ENCODE assay signal across 15 cellular contexts in the genomic region with DNA sequence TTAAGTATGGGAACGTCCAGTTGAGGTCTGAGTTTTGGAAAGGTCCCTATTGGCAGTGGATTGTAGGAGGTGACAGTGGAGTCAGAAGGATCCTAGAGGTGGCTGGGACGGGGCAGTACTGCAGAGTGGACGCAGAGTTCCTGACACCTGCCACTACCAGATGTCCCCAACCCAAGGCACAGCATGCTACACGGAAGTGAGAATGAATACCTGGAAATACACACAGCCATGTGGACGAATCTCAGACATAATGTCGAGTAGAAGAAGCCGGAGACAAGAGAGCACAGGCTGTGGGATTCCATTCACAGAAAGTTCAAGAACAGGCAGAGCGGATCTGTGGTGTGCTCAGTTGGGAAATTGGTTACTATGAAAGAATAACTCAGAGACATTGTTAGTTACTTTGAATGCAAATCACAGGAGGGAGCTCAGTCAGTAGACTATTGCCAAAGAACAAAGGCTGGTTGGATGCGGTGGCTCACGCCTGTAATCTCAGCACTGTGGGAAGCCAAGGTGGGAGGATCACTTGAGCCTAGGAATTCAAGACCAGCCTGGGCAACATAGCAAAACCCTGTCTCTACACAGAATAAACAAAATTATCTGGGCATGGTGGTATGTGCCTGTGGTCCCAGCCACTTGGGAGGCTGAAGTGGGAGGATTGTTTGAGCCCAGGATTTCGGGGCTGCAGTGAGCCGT. TPM values are rescaled to one million over a fixed set of nuclear protein-coding genes. Genes with fewer than 3 reads are reported as not detected.
DNase-seq lines count a peak whose midpoint lies in the region; ATAC-seq and TF ChIP-seq lines count a peak whose summit lies in the region.
"Had no signal": no experiment of that assay in that cellular context is flagged by ENCODE, and none has a peak within 500 bp of the region (broad histone marks: within the 10 kb centered on the region; RNA-seq: fewer than 3 reads in every experiment).

No MANE protein-coding gene starts in this region.

- intact Hi-C loops in gastrocnemius medialis (cut with DNase I; ENCODE audit: low total_unique reads) (no loop called here), head of caudate nucleus (cut with DNase I) (no loop called here)

- H4K8ac ChIP-seq in mesenchymal stem cell (ENCODE audit: low read length), result no peak overlapping the region

- no peak overlapping the region for H3K4ac ChIP-seq in mesenchymal stem cell (ENCODE audit: low read depth in 1 of 2, low read length in 2 of 2)

- POLR2A ChIA-PET in WTC11 (lab: Charles Lee), result no interaction called here

- no peak; the same call in 1 of the 2 replicates for ATAC-seq in WTC11
- no peak for ATAC-seq in gastrocnemius medialis
- ATAC-seq in activated CD8-positive, alpha-beta memory T cell treated with anti-CD3 and anti-CD28 coated beads, Interleukin-2, amount 10 ng/mL, durations not matched to agents 7 days and 5 days, result no peak
- ATAC-seq: GM12878 had no signal

- H3K27me3 ChIP-seq in mesenchymal stem cell (ENCODE audit: control insufficient read depth in 1 of 2, insufficient read depth in 1 of 2, low read length in 2 of 2) (peaks cover 11 to 19% of the 10 kb centered on the region in 2 experiments), gastrocnemius medialis (no peaks in the 10 kb centered on the region)

- H2AK5ac ChIP-seq in mesenchymal stem cell (ENCODE audit: low read length, severe bottlenecking), result no peak overlapping the region

- H3K4me1 ChIP-seq in mesenchymal stem cell (ENCODE audit: control insufficient read depth, insufficient read depth, low read depth, low read length) (peaks cover 2% of the 10 kb centered on the region), gastrocnemius medialis (peaks cover 0 to 13% of the 10 kb centered on the region in 2 donors)
- H3K4me1 ChIP-seq: BE2C had no signal

- H3K23ac ChIP-seq in mesenchymal stem cell (ENCODE audit: low read length in 2 of 2), result no peak overlapping the region

- TF ChIP-seq CTCF in WTC11 (IDR thresholded peaks at IDR 0.05), result no peak
- no peak for TF ChIP-seq CTCF in gastrocnemius medialis (IDR thresholded peaks at IDR 0.05 in 4 of 5, conservative IDR thresholded peaks at IDR 0.05 in 1 of 5)

- H2BK12ac ChIP-seq in mesenchymal stem cell (ENCODE audit: low read length in 2 of 2), result no peak overlapping the region

- no peak overlapping the region for H3K4me3 Mint-ChIP-seq in WTC11
- no peak overlapping the region for H3K4me3 Mint-ChIP-seq in activated CD8-positive, alpha-beta memory T cell treated with anti-CD3 and anti-CD28 coated beads, Interleukin-2, amount 10 ng/mL, durations not matched to agents 7 days and 5 days
- H3K4me3 Mint-ChIP-seq: CD4-positive, alpha-beta memory T cell had no signal

- no peak overlapping the region for H2BK120ac ChIP-seq in mesenchymal stem cell (ENCODE audit: low read depth, low read length)

- H2BK15ac ChIP-seq in mesenchymal stem cell (ENCODE audit: low read depth, poor library complexity, severe bottlenecking), result no peak overlapping the region

- WGBS in mesenchymal stem cell, result 82% methylated on average over 12 of the region's 12 CpGs

- no peaks in the 10 kb centered on the region for H3K79me1 ChIP-seq in mesenchymal stem cell (replicated peaks; ENCODE audit: low read length, poor library complexity, severe bottlenecking)

- DNase-seq in G401 (ENCODE audit: low spot score) (peak; percentile 64), WTC11 (ENCODE audit: low spot score) (no peak), mesenchymal stem cell (no peak), gastrocnemius medialis (no peak), head of caudate nucleus (no peak), inferior parietal cortex (ENCODE audit: extremely low spot score) (no peak)
- no peak for DNase-seq in activated CD8-positive, alpha-beta memory T cell treated with anti-CD3 and anti-CD28 coated beads, Interleukin-2, amount 10 ng/mL, durations not matched to agents 7 days and 5 days
- DNase-seq: BE2C; CD4-positive, alpha-beta memory T cell; DND-41; GM23248; IMR-90 had no signal

- H3K4me1 Mint-ChIP-seq in WTC11, result peaks cover 4% of the 10 kb centered on the region; the same call in 1 of the 2 replicates
- no peaks in the 10 kb centered on the region for H3K4me1 Mint-ChIP-seq in activated CD8-positive, alpha-beta memory T cell treated with anti-CD3 and anti-CD28 coated beads, Interleukin-2, amount 10 ng/mL, durations not matched to agents 7 days and 5 days
- H3K4me1 Mint-ChIP-seq: CD4-positive, alpha-beta memory T cell had no signal

- peaks cover 31% of the 10 kb centered on the region for H3K36me3 Mint-ChIP-seq in WTC11
- no peaks in the 10 kb centered on the region for H3K36me3 Mint-ChIP-seq in activated CD8-positive, alpha-beta memory T cell treated with anti-CD3 and anti-CD28 coated beads, Interleukin-2, amount 10 ng/mL, durations not matched to agents 7 days and 5 days
- H3K36me3 Mint-ChIP-seq: CD4-positive, alpha-beta memory T cell had no signal

- CTCF ChIA-PET in WTC11 (lab: Charles Lee), result interaction anchor here (0.6 to 1.6 kb wide), 4 partner anchors 7 to 126 kb away, joined by 3 to 10 read pairs (median 4); a partner anchor contains a TSS
- CTCF ChIA-PET in activated CD8-positive, alpha-beta memory T cell treated with anti-CD3 and anti-CD28 coated beads, Interleukin-2, amount 10 ng/mL, durations not matched to agents 7 days and 5 days (lab: Charles Lee), result no interaction called here

- peak overlapping the region; percentile 68 for H4K91ac ChIP-seq in mesenchymal stem cell (ENCODE audit: low read length)

- H3K9me3 Mint-ChIP-seq in WTC11, result no peaks in the 10 kb centered on the region
- no peaks in the 10 kb centered on the region for H3K9me3 Mint-ChIP-seq in activated CD8-positive, alpha-beta memory T cell treated with anti-CD3 and anti-CD28 coated beads, Interleukin-2, amount 10 ng/mL, durations not matched to agents 7 days and 5 days (ENCODE audit: low read depth)
- H3K9me3 Mint-ChIP-seq: CD4-positive, alpha-beta memory T cell had no signal

- H3K36me3 ChIP-seq in mesenchymal stem cell (ENCODE audit: control insufficient read depth in 1 of 2, insufficient read depth in 2 of 2, low read depth in 1 of 2, low read length in 2 of 2) (no peaks in the 10 kb centered on the region), gastrocnemius medialis (peaks cover 0 to 83% of the 10 kb centered on the region in 2 donors)
- H3K36me3 ChIP-seq: BE2C had no signal

- H3K27ac Mint-ChIP-seq in WTC11, result peak overlapping the region; percentile 86
- H3K27ac Mint-ChIP-seq in activated CD8-positive, alpha-beta memory T cell treated with anti-CD3 and anti-CD28 coated beads, Interleukin-2, amount 10 ng/mL, durations not matched to agents 7 days and 5 days, result no peak overlapping the region

- no peak overlapping the region for H3K14ac ChIP-seq in mesenchymal stem cell (ENCODE audit: low read length in 2 of 2)

- no peak for TF ChIP-seq POLR2A in gastrocnemius medialis (IDR thresholded peaks at IDR 0.05)

- no peak overlapping the region for H3K18ac ChIP-seq in mesenchymal stem cell (ENCODE audit: low read depth in 1 of 2, low read length in 2 of 2)

- H3K27ac ChIP-seq in mesenchymal stem cell (ENCODE audit: low read length, poor library complexity, severe bottlenecking) (no peak overlapping the region), gastrocnemius medialis (peak overlapping the region; percentile 22 to 71 (median 49))
- H3K27ac ChIP-seq: C4-2B, GM23248 had no signal

- H3K9ac ChIP-seq in mesenchymal stem cell (ENCODE audit: low read length), result no peak overlapping the region
- H3K9ac ChIP-seq: GM23248 had no signal

- H3K27me3 Mint-ChIP-seq in WTC11 (ENCODE audit: low read depth), result no peaks in the 10 kb centered on the region
- peaks cover 5% of the 10 kb centered on the region for H3K27me3 Mint-ChIP-seq in activated CD8-positive, alpha-beta memory T cell treated with anti-CD3 and anti-CD28 coated beads, Interleukin-2, amount 10 ng/mL, durations not matched to agents 7 days and 5 days

- H2AFZ ChIP-seq in mesenchymal stem cell (ENCODE audit: low read depth, low read length), result no peak overlapping the region
- H2AFZ ChIP-seq: GM23248 had no signal

- in situ Hi-C loops in G401 (cut with HindIII; ENCODE audit: low sequenced_read_pairs), result no loop called here
- in situ Hi-C loops in gastrocnemius medialis (cut with MboI; ENCODE audit: low sequenced_read_pairs in 4 of 4), result no loop called here

- H3K4me3 ChIP-seq in mesenchymal stem cell (ENCODE audit: insufficient read depth in 1 of 2, low read depth in 1 of 2, low read length in 2 of 2), result no peak overlapping the region
- H3K4me3 ChIP-seq in gastrocnemius medialis, result no peak overlapping the region
- H3K4me3 ChIP-seq: GM12878, GM23248 had no signal

- H3K9me3 ChIP-seq in mesenchymal stem cell (ENCODE audit: control insufficient read depth, low read length), result peaks cover 7% of the 10 kb centered on the region
- no peaks in the 10 kb centered on the region for H3K9me3 ChIP-seq in gastrocnemius medialis
- H3K9me3 ChIP-seq: BE2C had no signal

- H2BK5ac ChIP-seq in mesenchymal stem cell (ENCODE audit: low read depth, low read length, poor library complexity, severe bottlenecking), result no peak overlapping the region

- no peak overlapping the region for H3K4me2 ChIP-seq in mesenchymal stem cell (ENCODE audit: low read length, poor library complexity, severe bottlenecking)

TF ChIP-seq in WTC11, 78 proteins besides CTCF, POLR2A, EP300 and RAD21 (continues in another document):
- no peak for TF ChIP-seq NR1H2 (CRISPR knock-in tag; IDR thresholded peaks at IDR 0.05)
- no peak for TF ChIP-seq FOXK1 (CRISPR knock-in tag; IDR thresholded peaks at IDR 0.05)
- TF ChIP-seq TP53 (CRISPR knock-in tag; IDR thresholded peaks at IDR 0.05), result no peak
- no peak for TF ChIP-seq GRHL2 (CRISPR knock-in tag; IDR thresholded peaks at IDR 0.05; ENCODE audit: insufficient replicate concordance, severe bottlenecking)
- no peak for TF ChIP-seq NFE2L1 (CRISPR knock-in tag; IDR thresholded peaks at IDR 0.05)

RNA-seq across cellular contexts. Expression of a gene that starts 37.4 kb away (rescaled TPM):
- 0.27 and 0.31 TPM in 2 replicates for total RNA-seq in G401 (2014; rRNA removed; shearing (Covaris generic))
- total RNA-seq in WTC11 (2021) (19.8 to 24.2 TPM (median 21.1 TPM) in 3 replicates), gastrocnemius medialis (100 to 1,000 TPM; 607 to 831 (median 724) TPM)
- 0.01 TPM for polyA plus RNA-seq in mesenchymal stem cell (2013, experiment 1 of 2)
- polyA plus RNA-seq in mesenchymal stem cell (2013, experiment 2 of 2), result not detected
- 1 to 10 TPM; 1.5 to 1.6 TPM for total RNA-seq in activated CD8-positive, alpha-beta memory T cell treated with anti-CD3 and anti-CD28 coated beads, Interleukin-2, amount 10 ng/mL, durations not matched to agents 7 days and 5 days
- total RNA-seq: IMR-90 had no signal
- polyA plus RNA-seq: AG04450, GM23248, IMR-90 had no signal

RNA-seq across cellular contexts. Expression of a gene that starts 44.9 kb away (rescaled TPM):
- not detected in 2 replicates for total RNA-seq in G401 (2014; rRNA removed; shearing (Covaris generic))
- total RNA-seq in WTC11 (2021), result 2.5 to 4.1 TPM (median 3.4 TPM) in 3 replicates
- not detected for polyA plus RNA-seq in mesenchymal stem cell (2013, experiment 1 of 2)
- not detected for polyA plus RNA-seq in mesenchymal stem cell (2013, experiment 2 of 2)
- 1 to 10 TPM in 2 of 4 donors, under 1 TPM in 2; 0.61 to 2.2 (median 0.94) TPM for total RNA-seq in gastrocnemius medialis
- 1 to 10 TPM; 1.4 to 1.6 TPM for total RNA-seq in activated CD8-positive, alpha-beta memory T cell treated with anti-CD3 and anti-CD28 coated beads, Interleukin-2, amount 10 ng/mL, durations not matched to agents 7 days and 5 days
- total RNA-seq: GM23248, IMR-90 had no signal
- polyA plus RNA-seq: AG04450, GM23248, IMR-90 had no signal

Comparison
In these comparisons a context has a peak if more than half of its experiments do, and no peak if none do; other contexts are left out.
1. RNA of a gene that starts 37.4 kb away (total RNA-seq): 607 to 831 TPM in gastrocnemius medialis; 19.8 to 24.2 TPM in WTC11, 1.5 to 1.6 TPM in activated CD8-positive, alpha-beta memory T cell treated with anti-CD3 and anti-CD28 coated beads, Interleukin-2, amount 10 ng/mL, durations not matched to agents 7 days and 5 days and 0.27 to 0.31 TPM in G401; every median in the first group is over 10 times any median in the second.